8 cellular contexts compared by ENCODE assay signal in genomic region chr6:148947621-148948444, GRCh38.
DNase-seq lines count a peak whose midpoint lies in the region; ATAC-seq and FAIRE-seq lines count a peak whose summit lies in the region.

No MANE protein-coding gene starts in this region.

- H3K9me3 Mint-ChIP-seq in activated CD4-positive, alpha-beta memory T cell treated with anti-CD3 and anti-CD28 coated beads, Interleukin-2, amount 10 ng/mL, durations not matched to agents 7 days and 5 days, result no peaks in the 10 kb centered on the region
- no peaks in the 10 kb centered on the region for H3K9me3 Mint-ChIP-seq in effector memory CD8-positive, alpha-beta T cell

- no peaks in the 10 kb centered on the region for H3K36me3 ChIP-seq in mesenchymal stem cell (ENCODE audit: control insufficient read depth in 1 of 2, insufficient read depth in 2 of 2, low read depth in 1 of 2, low read length in 2 of 2)

- H3K36me3 Mint-ChIP-seq in activated CD4-positive, alpha-beta memory T cell treated with anti-CD3 and anti-CD28 coated beads, Interleukin-2, amount 10 ng/mL, durations not matched to agents 7 days and 5 days (ENCODE audit: low read depth), result no peaks in the 10 kb centered on the region
- no peaks in the 10 kb centered on the region for H3K36me3 Mint-ChIP-seq in effector memory CD8-positive, alpha-beta T cell (ENCODE audit: insufficient read depth)

- H2AK5ac ChIP-seq in mesenchymal stem cell (ENCODE audit: low read length, severe bottlenecking), result no peak overlapping the region

- POLR2A ChIA-PET in activated CD4-positive, alpha-beta memory T cell treated with anti-CD3 and anti-CD28 coated beads, Interleukin-2, amount 10 ng/mL, durations not matched to agents 7 days and 5 days (lab: Charles Lee), result no interaction called here

- no peak overlapping the region for H3K27ac ChIP-seq in mesenchymal stem cell (ENCODE audit: low read length, poor library complexity, severe bottlenecking)

- CTCF ChIA-PET in activated CD4-positive, alpha-beta memory T cell treated with anti-CD3 and anti-CD28 coated beads, Interleukin-2, amount 10 ng/mL, durations not matched to agents 7 days and 5 days (lab: Charles Lee), result interaction anchor here (0.6 to 3.2 kb wide), 6 partner anchors 13 to 568 kb away, joined by 3 to 20 read pairs (median 4); no protein-coding TSS in a partner anchor

- peak overlapping the region in 1 of 2 experiments; percentile 66 for H2BK12ac ChIP-seq in mesenchymal stem cell (ENCODE audit: low read length in 2 of 2)

- in situ Hi-C loops in ACHN (cut with HindIII; ENCODE audit: low pct_ligation_motif_present, low pct_unique_long_range_greater_than_20kb, low sequenced_read_pairs), result no loop called here

- H3K4me1 ChIP-seq in mesenchymal stem cell (ENCODE audit: control insufficient read depth, insufficient read depth, low read depth, low read length), result peaks cover 1% of the 10 kb centered on the region

- no peak overlapping the region for H3K9ac ChIP-seq in mesenchymal stem cell (ENCODE audit: low read length)

- DNase-seq in ACHN (peak; percentile 76), GM18507 (ENCODE audit: extremely low spot score, insufficient read length, low read depth) (peak; percentile 29), NCI-H774 (lab: John Stamatoyannopoulos, UW) (peak; percentile 77), mesenchymal stem cell (peak; percentile 81)
- peak; percentile 77 for DNase-seq in activated CD4-positive, alpha-beta memory T cell treated with anti-CD3 and anti-CD28 coated beads, Interleukin-2, amount 10 ng/mL, durations not matched to agents 7 days and 5 days
- peak; percentile 74 to 84 (median 81) for DNase-seq in effector memory CD8-positive, alpha-beta T cell
- peak; percentile 54 to 60 for DNase-seq in stimulated activated CD8-positive, alpha-beta memory T cell treated with anti-CD3 and anti-CD28 coated beads, Interleukin-2, amount 100 ng/mL, for 1 hour (ENCODE audit: low read depth in 2 of 2)

- H3K27me3 Mint-ChIP-seq in activated CD4-positive, alpha-beta memory T cell treated with anti-CD3 and anti-CD28 coated beads, Interleukin-2, amount 10 ng/mL, durations not matched to agents 7 days and 5 days, result peaks cover 2% of the 10 kb centered on the region
- no peaks in the 10 kb centered on the region for H3K27me3 Mint-ChIP-seq in effector memory CD8-positive, alpha-beta T cell

- peak; percentile 73 for ATAC-seq in HG03520 (IDR thresholded peaks at IDR 0.05; ENCODE audit: unreplicated experiment)
- peak; percentile 83 for ATAC-seq in effector memory CD8-positive, alpha-beta T cell (replicated peaks)

- H3K4me2 ChIP-seq in mesenchymal stem cell (ENCODE audit: low read length, poor library complexity, severe bottlenecking), result no peak overlapping the region

- H3K23ac ChIP-seq in mesenchymal stem cell (ENCODE audit: low read length in 2 of 2), result no peak overlapping the region

- H4K8ac ChIP-seq in mesenchymal stem cell (ENCODE audit: low read length), result no peak overlapping the region

- 41% methylated on average over 12 of the region's 12 CpGs for WGBS in mesenchymal stem cell

- H3K4me3 ChIP-seq in mesenchymal stem cell (ENCODE audit: insufficient read depth in 1 of 2, low read depth in 1 of 2, low read length in 2 of 2), result no peak overlapping the region

- H3K4me3 Mint-ChIP-seq in activated CD4-positive, alpha-beta memory T cell treated with anti-CD3 and anti-CD28 coated beads, Interleukin-2, amount 10 ng/mL, durations not matched to agents 7 days and 5 days, result no peak overlapping the region
- H3K4me3 Mint-ChIP-seq in effector memory CD8-positive, alpha-beta T cell, result no peak overlapping the region

- H3K27ac Mint-ChIP-seq in activated CD4-positive, alpha-beta memory T cell treated with anti-CD3 and anti-CD28 coated beads, Interleukin-2, amount 10 ng/mL, durations not matched to agents 7 days and 5 days, result no peak overlapping the region
- no peak overlapping the region for H3K27ac Mint-ChIP-seq in effector memory CD8-positive, alpha-beta T cell

- no peak overlapping the region for H2BK5ac ChIP-seq in mesenchymal stem cell (ENCODE audit: low read depth, low read length, poor library complexity, severe bottlenecking)

- H2BK120ac ChIP-seq in mesenchymal stem cell (ENCODE audit: low read depth, low read length), result no peak overlapping the region

- H3K79me1 ChIP-seq in mesenchymal stem cell (replicated peaks; ENCODE audit: low read length, poor library complexity, severe bottlenecking), result no peaks in the 10 kb centered on the region

- no peaks in the 10 kb centered on the region for H3K4me1 Mint-ChIP-seq in activated CD4-positive, alpha-beta memory T cell treated with anti-CD3 and anti-CD28 coated beads, Interleukin-2, amount 10 ng/mL, durations not matched to agents 7 days and 5 days
- H3K4me1 Mint-ChIP-seq in effector memory CD8-positive, alpha-beta T cell (ENCODE audit: low read depth in 2 of 2), result peaks cover 0 to 4% of the 10 kb centered on the region in 2 donors

- no peak overlapping the region for H3K14ac ChIP-seq in mesenchymal stem cell (ENCODE audit: low read length in 2 of 2)

- no peaks in the 10 kb centered on the region for H3K27me3 ChIP-seq in mesenchymal stem cell (ENCODE audit: control insufficient read depth in 1 of 2, insufficient read depth in 1 of 2, low read length in 2 of 2)

- FAIRE-seq in GM18507 (lab: Jason Lieb, UNC), result peak; percentile 93

- no peak overlapping the region for H2AFZ ChIP-seq in mesenchymal stem cell (ENCODE audit: low read depth, low read length)

- no peak overlapping the region for H3K4ac ChIP-seq in mesenchymal stem cell (ENCODE audit: low read depth in 1 of 2, low read length in 2 of 2)

- H3K18ac ChIP-seq in mesenchymal stem cell (ENCODE audit: low read depth in 1 of 2, low read length in 2 of 2), result no peak overlapping the region

- no peak overlapping the region for H4K91ac ChIP-seq in mesenchymal stem cell (ENCODE audit: low read length)

- no peaks in the 10 kb centered on the region for H3K9me3 ChIP-seq in mesenchymal stem cell (ENCODE audit: control insufficient read depth, low read length)

- H2BK15ac ChIP-seq in mesenchymal stem cell (ENCODE audit: low read depth, poor library complexity, severe bottlenecking), result no peak overlapping the region

Comparison
In these comparisons a context has a peak if more than half of its experiments do, and no peak if none do; other contexts are left out.
1. DNase-seq: peak in every context shown above with its lines; median percentile 81 in effector memory CD8-positive, alpha-beta T cell; 81 in mesenchymal stem cell; 77 in NCI-H774; 77 in activated CD4-positive, alpha-beta memory T cell treated with anti-CD3 and anti-CD28 coated beads, Interleukin-2, amount 10 ng/mL, durations not matched to agents 7 days and 5 days; 76 in ACHN; 57 in stimulated activated CD8-positive, alpha-beta memory T cell treated with anti-CD3 and anti-CD28 coated beads, Interleukin-2, amount 100 ng/mL, for 1 hour; 29 in GM18507.